ENCODE assay signal across 1 cellular context in the genomic region with DNA sequence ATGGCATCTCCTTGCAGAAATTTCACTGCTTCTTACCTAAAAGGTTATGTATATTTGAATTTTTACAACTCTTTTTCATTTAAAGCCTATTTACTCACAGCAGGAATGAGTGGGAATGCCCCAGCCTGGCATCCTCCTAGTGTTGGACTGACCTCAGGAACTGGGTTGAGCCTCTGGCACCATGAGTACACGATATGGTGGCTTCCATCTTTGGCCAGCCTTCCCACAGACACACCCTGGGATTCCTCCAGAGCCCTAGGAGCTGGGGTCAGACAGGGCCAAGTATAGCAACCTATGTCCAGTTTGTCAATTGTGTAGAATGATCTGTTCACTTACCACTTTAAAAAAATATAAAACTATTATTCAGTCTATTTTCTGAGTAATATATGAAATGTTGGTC.
TF ChIP-seq lines count a peak whose summit lies in the region.

No MANE protein-coding gene starts in this region.

TF ChIP-seq in IMR-90, 13 proteins besides CTCF, POLR2A, EP300 and RAD21:
- TF ChIP-seq MXI1 (IDR thresholded peaks at IDR 0.05; ENCODE audit: borderline replicate concordance, low read depth, low read length) (no peak), FOS (IDR thresholded peaks at IDR 0.05; ENCODE audit: low read depth, low read length) (no peak), NFE2L2 (IDR thresholded peaks at IDR 0.05; ENCODE audit: low read depth, low read length) (no peak), MAFK (IDR thresholded peaks at IDR 0.05; ENCODE audit: low read depth, low read length) (no peak), RCOR1 (IDR thresholded peaks at IDR 0.05; ENCODE audit: insufficient replicate concordance, low read length) (no peak), MAZ (IDR thresholded peaks at IDR 0.05; ENCODE audit: borderline replicate concordance, low read depth, low read length) (no peak), CEBPB (IDR thresholded peaks at IDR 0.05; ENCODE audit: low read depth, low read length) (no peak), BHLHE40 (IDR thresholded peaks at IDR 0.05; ENCODE audit: low read depth, low read length) (no peak), CHD1 (IDR thresholded peaks at IDR 0.05; ENCODE audit: low read depth, low read length) (no peak), SMC3 (IDR thresholded peaks at IDR 0.05; ENCODE audit: low read depth, low read length) (no peak), USF2 (IDR thresholded peaks at IDR 0.05; ENCODE audit: low read depth, low read length) (no peak), RFX5 (IDR thresholded peaks at IDR 0.05; ENCODE audit: low read depth, low read length) (no peak), ELK1 (IDR thresholded peaks at IDR 0.05; ENCODE audit: borderline replicate concordance, low read depth, low read length) (no peak)
